1 cellular context compared by ENCODE assay signal in genomic region chr1:173212952-173213491, GRCh38.
A peak's percentile ranks its signal among the peaks of the same experiment; 100 is the strongest.
TF ChIP-seq lines count a peak whose summit lies in the region.

No MANE protein-coding gene starts in this region.

TF ChIP-seq in HepG2, 621 proteins besides CTCF, POLR2A, EP300 and RAD21 (continued from another document and continues in another):
- 0 out of 2 replicates have a peak, but pooled peaks have one; percentile 2 for TF ChIP-seq CEBPB (IDR thresholded peaks at IDR 0.05; ENCODE audit: borderline replicate concordance, low read depth, low read length)
- TF ChIP-seq, protein P1, sequence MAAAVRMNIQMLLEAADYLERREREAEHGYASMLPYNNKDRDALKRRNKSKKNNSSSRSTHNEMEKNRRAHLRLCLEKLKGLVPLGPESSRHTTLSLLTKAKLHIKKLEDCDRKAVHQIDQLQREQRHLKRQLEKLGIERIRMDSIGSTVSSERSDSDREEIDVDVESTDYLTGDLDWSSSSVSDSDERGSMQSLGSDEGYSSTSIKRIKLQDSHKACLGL (CRISPR knock-in tag; IDR thresholded peaks at IDR 0.05): no peak
- TF ChIP-seq, protein P2, sequence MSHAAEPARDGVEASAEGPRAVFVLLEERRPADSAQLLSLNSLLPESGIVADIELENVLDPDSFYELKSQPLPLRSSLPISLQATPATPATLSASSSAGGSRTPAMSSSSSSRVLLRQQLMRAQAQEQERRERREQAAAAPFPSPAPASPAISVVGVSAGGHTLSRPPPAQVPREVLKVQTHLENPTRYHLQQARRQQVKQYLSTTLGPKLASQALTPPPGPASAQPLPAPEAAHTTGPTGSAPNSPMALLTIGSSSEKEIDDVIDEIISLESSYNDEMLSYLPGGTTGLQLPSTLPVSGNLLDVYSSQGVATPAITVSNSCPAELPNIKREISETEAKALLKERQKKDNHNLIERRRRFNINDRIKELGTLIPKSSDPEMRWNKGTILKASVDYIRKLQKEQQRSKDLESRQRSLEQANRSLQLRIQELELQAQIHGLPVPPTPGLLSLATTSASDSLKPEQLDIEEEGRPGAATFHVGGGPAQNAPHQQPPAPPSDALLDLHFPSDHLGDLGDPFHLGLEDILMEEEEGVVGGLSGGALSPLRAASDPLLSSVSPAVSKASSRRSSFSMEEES (CRISPR knock-in tag; IDR thresholded peaks at IDR 0.05): 0 out of 2 replicates have a peak, but pooled peaks have one; percentile 32
- TF ChIP-seq, protein P3, sequence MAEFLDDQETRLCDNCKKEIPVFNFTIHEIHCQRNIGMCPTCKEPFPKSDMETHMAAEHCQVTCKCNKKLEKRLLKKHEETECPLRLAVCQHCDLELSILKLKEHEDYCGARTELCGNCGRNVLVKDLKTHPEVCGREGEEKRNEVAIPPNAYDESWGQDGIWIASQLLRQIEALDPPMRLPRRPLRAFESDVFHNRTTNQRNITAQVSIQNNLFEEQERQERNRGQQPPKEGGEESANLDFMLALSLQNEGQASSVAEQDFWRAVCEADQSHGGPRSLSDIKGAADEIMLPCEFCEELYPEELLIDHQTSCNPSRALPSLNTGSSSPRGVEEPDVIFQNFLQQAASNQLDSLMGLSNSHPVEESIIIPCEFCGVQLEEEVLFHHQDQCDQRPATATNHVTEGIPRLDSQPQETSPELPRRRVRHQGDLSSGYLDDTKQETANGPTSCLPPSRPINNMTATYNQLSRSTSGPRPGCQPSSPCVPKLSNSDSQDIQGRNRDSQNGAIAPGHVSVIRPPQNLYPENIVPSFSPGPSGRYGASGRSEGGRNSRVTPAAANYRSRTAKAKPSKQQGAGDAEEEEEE (CRISPR knock-in tag; IDR thresholded peaks at IDR 0.05; ENCODE audit: borderline replicate concordance): no peak
- peak; percentile 44; the same call in 1 of the 2 replicates for TF ChIP-seq ZNF331 (CRISPR knock-in tag; IDR thresholded peaks at IDR 0.05)
- no peak for TF ChIP-seq NFE2 (CRISPR knock-in tag; IDR thresholded peaks at IDR 0.05)
- TF ChIP-seq THAP11 (CRISPR knock-in tag; IDR thresholded peaks at IDR 0.05): peak; percentile 41; the same call in 1 of the 2 replicates
- 0 out of 4 replicates have a peak, but pooled peaks of 1 of the 2 experiments have one; percentile 16 for TF ChIP-seq KLF16 (CRISPR knock-in tag; IDR thresholded peaks at IDR 0.05)
- TF ChIP-seq ZNF720 (CRISPR knock-in tag; IDR thresholded peaks at IDR 0.05): no peak
- peak; percentile 63 for TF ChIP-seq RARA (CRISPR knock-in tag; IDR thresholded peaks at IDR 0.05)
- no peak for TF ChIP-seq HMG20B (CRISPR knock-in tag; conservative IDR thresholded peaks at IDR 0.05)
- no peak for TF ChIP-seq ZNF570 (CRISPR knock-in tag; IDR thresholded peaks at IDR 0.05; ENCODE audit: borderline replicate concordance)
- no peak for TF ChIP-seq NFATC3 (CRISPR knock-in tag; IDR thresholded peaks at IDR 0.05)
- TF ChIP-seq RBFOX2 (IDR thresholded peaks at IDR 0.05; ENCODE audit: low read depth, low read length): peak; percentile 60
- TF ChIP-seq NCOR1 (IDR thresholded peaks at IDR 0.05; ENCODE audit: borderline replicate concordance, low read length): peak; percentile 96; the same call in 1 of the 2 replicates
- TF ChIP-seq, protein P4, sequence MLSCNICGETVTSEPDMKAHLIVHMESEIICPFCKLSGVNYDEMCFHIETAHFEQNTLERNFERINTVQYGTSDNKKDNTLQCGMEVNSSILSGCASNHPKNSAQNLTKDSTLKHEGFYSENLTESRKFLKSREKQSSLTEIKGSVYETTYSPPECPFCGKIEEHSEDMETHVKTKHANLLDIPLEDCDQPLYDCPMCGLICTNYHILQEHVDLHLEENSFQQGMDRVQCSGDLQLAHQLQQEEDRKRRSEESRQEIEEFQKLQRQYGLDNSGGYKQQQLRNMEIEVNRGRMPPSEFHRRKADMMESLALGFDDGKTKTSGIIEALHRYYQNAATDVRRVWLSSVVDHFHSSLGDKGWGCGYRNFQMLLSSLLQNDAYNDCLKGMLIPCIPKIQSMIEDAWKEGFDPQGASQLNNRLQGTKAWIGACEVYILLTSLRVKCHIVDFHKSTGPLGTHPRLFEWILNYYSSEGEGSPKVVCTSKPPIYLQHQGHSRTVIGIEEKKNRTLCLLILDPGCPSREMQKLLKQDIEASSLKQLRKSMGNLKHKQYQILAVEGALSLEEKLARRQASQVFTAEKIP (CRISPR knock-in tag; IDR thresholded peaks at IDR 0.05; ENCODE audit: borderline replicate concordance): no peak
- no peak for TF ChIP-seq ZNF180 (CRISPR knock-in tag; IDR thresholded peaks at IDR 0.05; ENCODE audit: borderline replicate concordance, low read depth)
- no peak for TF ChIP-seq ZMAT3 (CRISPR knock-in tag; conservative IDR thresholded peaks at IDR 0.05)
- TF ChIP-seq MIXL1 (CRISPR knock-in tag; IDR thresholded peaks at IDR 0.05): peak; percentile 90
- no peak for TF ChIP-seq ZNF430 (CRISPR knock-in tag; IDR thresholded peaks at IDR 0.05)
- no peak for TF ChIP-seq GTF2F1 (IDR thresholded peaks at IDR 0.05; ENCODE audit: low read length)
- TF ChIP-seq MAF1 (CRISPR knock-in tag; IDR thresholded peaks at IDR 0.05; ENCODE audit: borderline replicate concordance): no peak
- TF ChIP-seq U2AF2 (IDR thresholded peaks at IDR 0.05; ENCODE audit: low read depth, low read length): no peak
- TF ChIP-seq PRMT3 (CRISPR knock-in tag; IDR thresholded peaks at IDR 0.05; ENCODE audit: borderline replicate concordance, low read depth): no peak
- TF ChIP-seq FOXA3 (CRISPR knock-in tag; IDR thresholded peaks at IDR 0.05): peak; percentile 78
- TF ChIP-seq ZNF574 (CRISPR knock-in tag; IDR thresholded peaks at IDR 0.05): no peak
- TF ChIP-seq, protein P5, sequence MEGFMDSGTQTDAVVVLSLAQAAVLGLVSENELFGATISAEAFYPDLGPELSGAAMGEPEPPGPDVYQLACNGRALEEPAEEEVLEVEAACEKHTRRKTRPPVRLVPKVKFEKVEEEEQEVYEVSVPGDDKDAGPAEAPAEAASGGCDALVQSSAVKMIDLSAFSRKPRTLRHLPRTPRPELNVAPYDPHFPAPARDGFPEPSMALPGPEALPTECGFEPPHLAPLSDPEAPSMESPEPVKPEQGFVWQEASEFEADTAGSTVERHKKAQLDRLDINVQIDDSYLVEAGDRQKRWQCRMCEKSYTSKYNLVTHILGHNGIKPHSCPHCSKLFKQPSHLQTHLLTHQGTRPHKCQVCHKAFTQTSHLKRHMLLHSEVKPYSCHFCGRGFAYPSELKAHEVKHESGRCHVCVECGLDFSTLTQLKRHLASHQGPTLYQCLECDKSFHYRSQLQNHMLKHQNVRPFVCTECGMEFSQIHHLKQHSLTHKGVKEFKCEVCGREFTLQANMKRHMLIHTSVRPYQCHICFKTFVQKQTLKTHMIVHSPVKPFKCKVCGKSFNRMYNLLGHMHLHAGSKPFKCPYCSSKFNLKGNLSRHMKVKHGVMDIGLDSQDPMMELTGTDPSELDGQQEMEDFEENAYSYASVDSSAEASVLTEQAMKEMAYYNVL (CRISPR knock-in tag; IDR thresholded peaks at IDR 0.05; ENCODE audit: borderline replicate concordance): peak; percentile 29; the same call in 1 of the 2 replicates
- 0 out of 2 replicates have a peak, but pooled peaks have one; percentile 40 for TF ChIP-seq ZSCAN9 (CRISPR knock-in tag; IDR thresholded peaks at IDR 0.05; ENCODE audit: borderline replicate concordance)
- TF ChIP-seq ZNF850 (CRISPR knock-in tag; conservative IDR thresholded peaks at IDR 0.05): no peak
- TF ChIP-seq POGK (CRISPR knock-in tag; conservative IDR thresholded peaks at IDR 0.05): no peak
- TF ChIP-seq ZNF713 (CRISPR knock-in tag; IDR thresholded peaks at IDR 0.05): no peak
- TF ChIP-seq ZNF816 (CRISPR knock-in tag; IDR thresholded peaks at IDR 0.05; ENCODE audit: borderline replicate concordance): no peak
- no peak for TF ChIP-seq IKZF1 (IDR thresholded peaks at IDR 0.05)
- no peak for TF ChIP-seq SRSF4 (IDR thresholded peaks at IDR 0.05; ENCODE audit: low read depth, low read length, poor library complexity, severe bottlenecking)
- TF ChIP-seq MBD4 (IDR thresholded peaks at IDR 0.05; ENCODE audit: borderline replicate concordance, low read length): no peak
- TF ChIP-seq ZNF878 (CRISPR knock-in tag; IDR thresholded peaks at IDR 0.05): no peak; the same call in 1 of the 2 replicates
- no peak for TF ChIP-seq ZNF460 (CRISPR knock-in tag; IDR thresholded peaks at IDR 0.05; ENCODE audit: borderline replicate concordance)
- TF ChIP-seq FOXP1 (IDR thresholded peaks at IDR 0.05): no peak
- peak; percentile 65; the same call in 1 of the 2 replicates for TF ChIP-seq FOXP1 (CRISPR knock-in tag; IDR thresholded peaks at IDR 0.05)
- TF ChIP-seq ZFY (CRISPR knock-in tag; IDR thresholded peaks at IDR 0.05): no peak
- no peak for TF ChIP-seq FIP1L1 (IDR thresholded peaks at IDR 0.05; ENCODE audit: borderline replicate concordance, insufficient read depth, low read depth, low read length)
- TF ChIP-seq REPIN1 (CRISPR knock-in tag; IDR thresholded peaks at IDR 0.05; ENCODE audit: borderline replicate concordance, low read depth): no peak
- TF ChIP-seq SIX1 (CRISPR knock-in tag; IDR thresholded peaks at IDR 0.05; ENCODE audit: borderline replicate concordance): peak; percentile 87; the same call in 1 of the 2 replicates
- peak; percentile 72; the same call in 1 of the 2 replicates for TF ChIP-seq ZMYM4 (CRISPR knock-in tag; IDR thresholded peaks at IDR 0.05)
- no peak for TF ChIP-seq ZNF781 (CRISPR knock-in tag; IDR thresholded peaks at IDR 0.05; ENCODE audit: borderline replicate concordance, not compliant biosample characterization)
- no peak for TF ChIP-seq ZNF33B (CRISPR knock-in tag; IDR thresholded peaks at IDR 0.05)
- TF ChIP-seq, protein P6, sequence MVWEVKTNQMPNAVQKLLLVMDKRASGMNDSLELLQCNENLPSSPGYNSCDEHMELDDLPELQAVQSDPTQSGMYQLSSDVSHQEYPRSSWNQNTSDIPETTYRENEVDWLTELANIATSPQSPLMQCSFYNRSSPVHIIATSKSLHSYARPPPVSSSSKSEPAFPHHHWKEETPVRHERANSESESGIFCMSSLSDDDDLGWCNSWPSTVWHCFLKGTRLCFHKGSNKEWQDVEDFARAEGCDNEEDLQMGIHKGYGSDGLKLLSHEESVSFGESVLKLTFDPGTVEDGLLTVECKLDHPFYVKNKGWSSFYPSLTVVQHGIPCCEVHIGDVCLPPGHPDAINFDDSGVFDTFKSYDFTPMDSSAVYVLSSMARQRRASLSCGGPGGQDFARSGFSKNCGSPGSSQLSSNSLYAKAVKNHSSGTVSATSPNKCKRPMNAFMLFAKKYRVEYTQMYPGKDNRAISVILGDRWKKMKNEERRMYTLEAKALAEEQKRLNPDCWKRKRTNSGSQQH (CRISPR knock-in tag; IDR thresholded peaks at IDR 0.05; ENCODE audit: low read depth): no peak
- no peak for TF ChIP-seq ZNF34 (CRISPR knock-in tag; IDR thresholded peaks at IDR 0.05; ENCODE audit: borderline replicate concordance)
- TF ChIP-seq, protein P7, sequence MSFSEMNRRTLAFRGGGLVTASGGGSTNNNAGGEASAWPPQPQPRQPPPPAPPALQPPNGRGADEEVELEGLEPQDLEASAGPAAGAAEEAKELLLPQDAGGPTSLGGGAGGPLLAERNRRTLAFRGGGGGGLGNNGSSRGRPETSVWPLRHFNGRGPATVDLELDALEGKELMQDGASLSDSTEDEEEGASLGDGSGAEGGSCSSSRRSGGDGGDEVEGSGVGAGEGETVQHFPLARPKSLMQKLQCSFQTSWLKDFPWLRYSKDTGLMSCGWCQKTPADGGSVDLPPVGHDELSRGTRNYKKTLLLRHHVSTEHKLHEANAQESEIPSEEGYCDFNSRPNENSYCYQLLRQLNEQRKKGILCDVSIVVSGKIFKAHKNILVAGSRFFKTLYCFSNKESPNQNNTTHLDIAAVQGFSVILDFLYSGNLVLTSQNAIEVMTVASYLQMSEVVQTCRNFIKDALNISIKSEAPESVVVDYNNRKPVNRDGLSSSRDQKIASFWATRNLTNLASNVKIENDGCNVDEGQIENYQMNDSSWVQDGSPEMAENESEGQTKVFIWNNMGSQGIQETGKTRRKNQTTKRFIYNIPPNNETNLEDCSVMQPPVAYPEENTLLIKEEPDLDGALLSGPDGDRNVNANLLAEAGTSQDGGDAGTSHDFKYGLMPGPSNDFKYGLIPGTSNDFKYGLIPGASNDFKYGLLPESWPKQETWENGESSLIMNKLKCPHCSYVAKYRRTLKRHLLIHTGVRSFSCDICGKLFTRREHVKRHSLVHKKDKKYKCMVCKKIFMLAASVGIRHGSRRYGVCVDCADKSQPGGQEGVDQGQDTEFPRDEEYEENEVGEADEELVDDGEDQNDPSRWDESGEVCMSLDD (CRISPR knock-in tag; IDR thresholded peaks at IDR 0.05; ENCODE audit: borderline replicate concordance): no peak
- peak; percentile 82 for TF ChIP-seq RXRB (CRISPR knock-in tag; IDR thresholded peaks at IDR 0.05; ENCODE audit: borderline replicate concordance)
- TF ChIP-seq CBX1 (IDR thresholded peaks at IDR 0.05; ENCODE audit: low read depth): no peak
- TF ChIP-seq TOPORS (CRISPR knock-in tag; IDR thresholded peaks at IDR 0.05): no peak
- TF ChIP-seq TP53 (CRISPR knock-in tag; conservative IDR thresholded peaks at IDR 0.05): no peak
- no peak for TF ChIP-seq ELF1 (CRISPR knock-in tag; IDR thresholded peaks at IDR 0.05)
- no peak for TF ChIP-seq TEAD3 (CRISPR knock-in tag; optimal IDR thresholded peaks at IDR 0.05; ENCODE audit: borderline replicate concordance)
- no peak for TF ChIP-seq TAF15 (IDR thresholded peaks at IDR 0.05; ENCODE audit: low read depth, low read length, poor library complexity, severe bottlenecking)
